In genomic region chr5:55694152-55694830, GRCh38 we compare ENCODE assay signal across 8 cellular contexts. TPM values are rescaled to one million over a fixed set of nuclear protein-coding genes. Genes with fewer than 3 reads are reported as not detected.
DNase-seq lines count a peak whose midpoint lies in the region; ATAC-seq and TF ChIP-seq lines count a peak whose summit lies in the region.

No MANE protein-coding gene starts in this region.

- DNase-seq in Ammon's horn (ENCODE audit: low spot score) (peak; percentile 42), H4 (ENCODE audit: low spot score) (peak; percentile 50), RPMI7951 (ENCODE audit: low read depth) (peak; percentile 25), foreskin keratinocyte (peak in 1 of 2 donors; percentile 17), uterus (no peak), iPS-NIHi11 (ENCODE audit: low spot score) (no peak), AG08396 (ENCODE audit: low spot score) (no peak)
- DNase-seq in natural killer cell treated with Interleukin-12 subunit alpha and Interleukin-12 subunit beta and Interleukin-15 and Interleukin-18, amount 100 ng/mL, for 72 hours (ENCODE audit: low spot score): no peak

- ATAC-seq in foreskin keratinocyte: no peak
- ATAC-seq in natural killer cell treated with Interleukin-12 subunit alpha and Interleukin-12 subunit beta and Interleukin-15 and Interleukin-18, amount 100 ng/mL, for 72 hours: no peak

- no peak overlapping the region for H3K27ac Mint-ChIP-seq in natural killer cell treated with Interleukin-12 subunit alpha and Interleukin-12 subunit beta and Interleukin-15 and Interleukin-18, amount 100 ng/mL, for 72 hours

- H3K4me1 ChIP-seq in foreskin keratinocyte (no peaks in the 10 kb centered on the region), uterus (no peaks in the 10 kb centered on the region)

- H3K27me3 Mint-ChIP-seq in natural killer cell treated with Interleukin-12 subunit alpha and Interleukin-12 subunit beta and Interleukin-15 and Interleukin-18, amount 100 ng/mL, for 72 hours: no peaks in the 10 kb centered on the region

- no peak overlapping the region for H3K4me3 ChIP-seq in uterus

- intact Hi-C loops in uterus (cut with DNase I; ENCODE audit: low total_unique reads): loop anchor here (10.0 kb wide), 1 partner anchor 289 kb away; no protein-coding TSS in a partner anchor

- no peak for TF ChIP-seq POLR2A in uterus (IDR thresholded peaks at IDR 0.05)

- H3K27me3 ChIP-seq in foreskin keratinocyte (no peaks in the 10 kb centered on the region), uterus (no peaks in the 10 kb centered on the region)

- H3K27ac ChIP-seq in foreskin keratinocyte: no peak overlapping the region
- H3K27ac ChIP-seq in uterus: no peak overlapping the region

- H3K9me3 Mint-ChIP-seq in natural killer cell treated with Interleukin-12 subunit alpha and Interleukin-12 subunit beta and Interleukin-15 and Interleukin-18, amount 100 ng/mL, for 72 hours: no peaks in the 10 kb centered on the region

- H3K36me3 Mint-ChIP-seq in natural killer cell treated with Interleukin-12 subunit alpha and Interleukin-12 subunit beta and Interleukin-15 and Interleukin-18, amount 100 ng/mL, for 72 hours: no peaks in the 10 kb centered on the region

- no peak overlapping the region for H3K4me3 Mint-ChIP-seq in natural killer cell treated with Interleukin-12 subunit alpha and Interleukin-12 subunit beta and Interleukin-15 and Interleukin-18, amount 100 ng/mL, for 72 hours

- TF ChIP-seq CTCF in foreskin keratinocyte (conservative IDR thresholded peaks at IDR 0.05) (peak; percentile 65), uterus (IDR thresholded peaks at IDR 0.05) (peak; percentile 30 to 54 (median 40))

- H3K4me1 Mint-ChIP-seq in natural killer cell treated with Interleukin-12 subunit alpha and Interleukin-12 subunit beta and Interleukin-15 and Interleukin-18, amount 100 ng/mL, for 72 hours (ENCODE audit: low read depth in 2 of 2): no peaks in the 10 kb centered on the region

- no peaks in the 10 kb centered on the region for H3K9me3 ChIP-seq in uterus

- H3K36me3 ChIP-seq in uterus: no peaks in the 10 kb centered on the region

RNA-seq across cellular contexts. Expression of gene SLC38A9, which starts 17.8 kb away (rescaled TPM):
- 15.0 and 17.9 TPM in 2 replicates for total RNA-seq in H4 (2014; rRNA removed; shearing (Covaris generic))
- total RNA-seq in RPMI7951 (2014; rRNA removed; shearing (Covaris generic)): 11.5 and 24.2 TPM in 2 replicates
- 26.2 and 28.5 TPM in 2 replicates for total RNA-seq in foreskin keratinocyte
- polyA plus RNA-seq in foreskin keratinocyte: 8.9 and 10.8 TPM in 2 replicates
- 100 to 1,000 TPM in 2 of 4 donors, 10 to 100 TPM in 2; 50.5 to 175 (median 86.7) TPM for total RNA-seq in uterus
- total RNA-seq in natural killer cell treated with Interleukin-12 subunit alpha and Interleukin-12 subunit beta and Interleukin-15 and Interleukin-18, amount 100 ng/mL, for 72 hours: 10 to 100 TPM; 18.7 to 34.2 TPM

RNA-seq across cellular contexts. Expression of gene DDX4, which starts 43.6 kb away (rescaled TPM):
- total RNA-seq in H4 (2014; rRNA removed; shearing (Covaris generic)): not detected in 2 replicates
- not detected in 2 replicates for total RNA-seq in RPMI7951 (2014; rRNA removed; shearing (Covaris generic))
- not detected in 2 replicates for total RNA-seq in foreskin keratinocyte
- polyA plus RNA-seq in foreskin keratinocyte: not detected in 2 replicates
- under 1 TPM in 1 of 4 donors, not detected in 3; 0.48 TPM for total RNA-seq in uterus
- total RNA-seq in natural killer cell treated with Interleukin-12 subunit alpha and Interleukin-12 subunit beta and Interleukin-15 and Interleukin-18, amount 100 ng/mL, for 72 hours: not detected

Comparison
In these comparisons a context has a peak if more than half of its experiments do, and no peak if none do; other contexts are left out.
1. DNase-seq: peak in Ammon's horn (single experiment), H4 (single experiment) and RPMI7951 (single experiment); none in uterus (0 of 2), natural killer cell treated with Interleukin-12 subunit alpha and Interleukin-12 subunit beta and Interleukin-15 and Interleukin-18, amount 100 ng/mL, for 72 hours (single experiment), iPS-NIHi11 (single experiment) and AG08396 (single experiment).